In genomic region chr1:30719406-30720270, GRCh38 we compare ENCODE assay signal across 8 cellular contexts. TPM values are rescaled to one million over a fixed set of nuclear protein-coding genes. Genes with fewer than 3 reads are reported as not detected.
DNase-seq lines count a peak whose midpoint lies in the region; ATAC-seq and TF ChIP-seq lines count a peak whose summit lies in the region.

No MANE protein-coding gene starts in this region.

- DNase-seq in NCI-H2171 (lab: John Stamatoyannopoulos, UW) (peak; percentile 70), chondrocyte (ENCODE audit: low spot score) (no peak), myocyte (ENCODE audit: low read depth) (peak; percentile 80), NCI-H146 (lab: John Stamatoyannopoulos, UW) (no peak)
- DNase-seq in activated CD4-positive, alpha-beta T cell treated with anti-CD3 and anti-CD28 coated beads, Interleukin-2, amount 50 U/mL, for 4 hours: no peak

- H3K27ac Mint-ChIP-seq in chondrocyte (ENCODE audit: unreplicated experiment): peak overlapping the region; percentile 93

- TF ChIP-seq CTCF in GM12872 (IDR thresholded peaks at IDR 0.05; ENCODE audit: insufficient read depth, low read depth, low read length) (peak; percentile 9; the same call in 1 of the 3 replicates), chondrocyte (IDR thresholded peaks at IDR 0.05) (no peak)

- ATAC-seq in HG03045 (IDR thresholded peaks at IDR 0.05; ENCODE audit: unreplicated experiment) (no peak), HG02571 (IDR thresholded peaks at IDR 0.05; ENCODE audit: unreplicated experiment) (no peak)

- H3K36me3 Mint-ChIP-seq in chondrocyte (ENCODE audit: low read depth): peaks cover 2% of the 10 kb centered on the region

- no peaks in the 10 kb centered on the region for H3K27me3 Mint-ChIP-seq in chondrocyte (ENCODE audit: low read depth)

- peak overlapping the region; percentile 81 for H3K4me3 Mint-ChIP-seq in chondrocyte (ENCODE audit: unreplicated experiment)

- H3K9me3 Mint-ChIP-seq in chondrocyte (ENCODE audit: low read depth): peaks cover 4% of the 10 kb centered on the region

- H3K4me1 Mint-ChIP-seq in chondrocyte (ENCODE audit: low read depth): peaks cover 9% of the 10 kb centered on the region

RNA-seq across cellular contexts. Expression of gene MATN1, which starts 3.7 kb away (rescaled TPM):
- total RNA-seq in chondrocyte: 0.19 to 0.82 TPM (median 0.47 TPM) in 3 replicates
- 0.05 TPM in 1 of 2 replicates, not detected in the other for total RNA-seq in myocyte
- 0.06 TPM for polyA plus RNA-seq in myocyte (2012)

RNA-seq across cellular contexts. Expression of gene LAPTM5, which starts 37.9 kb away (rescaled TPM):
- total RNA-seq in chondrocyte (0.15 to 0.17 TPM in 2 of 3 replicates, not detected in the other), myocyte (0.62 and 0.78 TPM in 2 replicates)
- 1.3 TPM for polyA plus RNA-seq in myocyte (2012)

Comparison
In these comparisons a context has a peak if more than half of its experiments do, and no peak if none do; other contexts are left out.
1. DNase-seq: peak in NCI-H2171 (single experiment) and myocyte (single experiment); none in chondrocyte (single experiment), NCI-H146 (single experiment) and activated CD4-positive, alpha-beta T cell treated with anti-CD3 and anti-CD28 coated beads, Interleukin-2, amount 50 U/mL, for 4 hours (0 of 2).